Comparison of ENCODE assay signal across 8 cellular contexts in genomic region chr17:44014437-44015172, GRCh38. TPM values are rescaled to one million over a fixed set of nuclear protein-coding genes. Genes with fewer than 3 reads are reported as not detected.
A peak's percentile ranks its signal among the peaks of the same experiment; 100 is the strongest.
DNase-seq lines count a peak whose midpoint lies in the region; ATAC-seq and TF ChIP-seq lines count a peak whose summit lies in the region.

TSS of gene TMEM101 (minus strand) at chr17:44014963. CDS start at chr17:44014952, 11 bp downstream.

- peak within 1 kb of the TSS; percentile 100 for H3K27ac Mint-ChIP-seq in GM23338
- peak within 1 kb of the TSS; percentile 98 to 99 for H3K27ac Mint-ChIP-seq in stimulated activated naive CD8-positive, alpha-beta T cell treated with anti-CD3 and anti-CD28 coated beads, Interleukin-15, amount 100 ng/mL, for 72 hours

- ATAC-seq in GM23338 = peak; percentile 93
- peak; percentile 98 for ATAC-seq in stimulated activated naive CD8-positive, alpha-beta T cell treated with anti-CD3 and anti-CD28 coated beads, Interleukin-15, amount 100 ng/mL, for 72 hours

- DNase-seq in DMS79 treated with DMSO at 0.1 percent for 48 hours (lab: John Stamatoyannopoulos, UW) (peak; percentile 90), GM23338 (ENCODE audit: low spot score) (peak; percentile 98), MG63 (peak; percentile 93), SIG-M5 treated with dmso at 0.1 percent for 504 hours (lab: John Stamatoyannopoulos, UW; ENCODE audit: unreplicated experiment) (peak; percentile 96), activated gamma-delta T cell treated with Interleukin-2 at 50 U/mL for 16 hours (peak; percentile 86), foreskin fibroblast (peak; percentile 90 to 96)
- peak; percentile 85 to 91 for DNase-seq in stimulated activated naive CD8-positive, alpha-beta T cell treated with anti-CD3 and anti-CD28 coated beads, Interleukin-15, amount 100 ng/mL, for 72 hours

- no peak for TF ChIP-seq CTCF in GM23338 (conservative IDR thresholded peaks at IDR 0.05; ENCODE audit: low read depth in 2 of 2)
- no peak for TF ChIP-seq CTCF in foreskin fibroblast (IDR thresholded peaks at IDR 0.05; ENCODE audit: low read depth, low read length)
- TF ChIP-seq CTCF in neural cell (IDR thresholded peaks at IDR 0.05; ENCODE audit: poor library complexity, severe bottlenecking) = peak; percentile 28

- peak within 1 kb of the TSS; percentile 99 for H3K27ac ChIP-seq in GM23338 (ENCODE audit: low read depth)
- peak within 1 kb of the TSS; percentile 74 for H3K27ac ChIP-seq in neural cell (ENCODE audit: low read length)

- H3K27me3 ChIP-seq in GM23338 (ENCODE audit: insufficient read depth) (no peaks in the 10 kb centered on the region), MG63 (no peaks in the 10 kb centered on the region), neural cell (ENCODE audit: insufficient read depth, low read depth, low read length) (no peaks in the 10 kb centered on the region)

- peak within 1 kb of the TSS; percentile 82 for H3K9ac ChIP-seq in neural cell (ENCODE audit: low read length)

- H3K9me3 Mint-ChIP-seq in GM23338 = no peaks in the 10 kb centered on the region
- H3K9me3 Mint-ChIP-seq in stimulated activated naive CD8-positive, alpha-beta T cell treated with anti-CD3 and anti-CD28 coated beads, Interleukin-15, amount 100 ng/mL, for 72 hours = no peaks in the 10 kb centered on the region

- H3K36me3 ChIP-seq in GM23338 (ENCODE audit: insufficient read depth) = no peaks in the 10 kb centered on the region
- peaks cover 14% of the 10 kb centered on the region for H3K36me3 ChIP-seq in MG63
- H3K36me3 ChIP-seq in neural cell (ENCODE audit: insufficient read depth, low read length) = no peaks in the 10 kb centered on the region

- peaks cover 12% of the 10 kb centered on the region for H3K36me3 Mint-ChIP-seq in GM23338 (ENCODE audit: low read depth)

- H3K4me1 ChIP-seq in GM23338 (ENCODE audit: insufficient read depth) = peaks cover 5% of the 10 kb centered on the region

- H3F3A ChIP-seq in GM23338 (replicated peaks; ENCODE audit: low read depth) (peaks cover 12% of the 10 kb centered on the region; the same call in 1 of the 2 replicates), neural cell (ENCODE audit: insufficient read depth, low read length, poor library complexity, severe bottlenecking) (no peaks in the 10 kb centered on the region)

- H2AFZ ChIP-seq in GM23338 (peak within 1 kb of the TSS; percentile 93), neural cell (ENCODE audit: low read depth, low read length) (peak within 1 kb of the TSS; percentile 66)

- peak within 1 kb of the TSS; percentile 100 for H3K4me3 Mint-ChIP-seq in GM23338
- peak within 1 kb of the TSS; percentile 100 for H3K4me3 Mint-ChIP-seq in stimulated activated naive CD8-positive, alpha-beta T cell treated with anti-CD3 and anti-CD28 coated beads, Interleukin-15, amount 100 ng/mL, for 72 hours

- peak within 1 kb of the TSS; percentile 92 for H3K4me3 ChIP-seq in GM23338
- peak within 1 kb of the TSS; percentile 96 for H3K4me3 ChIP-seq in MG63
- peak within 1 kb of the TSS; percentile 82 to 98 for H3K4me3 ChIP-seq in foreskin fibroblast (ENCODE audit: low read depth in 1 of 2, low read length in 2 of 2)
- H3K4me3 ChIP-seq in neural cell (ENCODE audit: low read length) = peak within 1 kb of the TSS; percentile 77

- H4K20me1 ChIP-seq in GM23338 (replicated peaks; ENCODE audit: insufficient read depth) (peaks cover 2% of the 10 kb centered on the region; the same call in 1 of the 2 replicates), neural cell (ENCODE audit: insufficient read depth) (no peaks in the 10 kb centered on the region)

- H3K27me3 Mint-ChIP-seq in GM23338 (ENCODE audit: insufficient read depth, low read depth, poor library complexity) = peaks cover 14% of the 10 kb centered on the region
- no peaks in the 10 kb centered on the region for H3K27me3 Mint-ChIP-seq in stimulated activated naive CD8-positive, alpha-beta T cell treated with anti-CD3 and anti-CD28 coated beads, Interleukin-15, amount 100 ng/mL, for 72 hours

- H3K4me2 ChIP-seq in GM23338 (peak within 1 kb of the TSS; percentile 92), neural cell (ENCODE audit: low read length) (peak within 1 kb of the TSS; percentile 63)

- H3K4me1 Mint-ChIP-seq in GM23338 = peaks cover 7% of the 10 kb centered on the region; the same call in 2 of the 3 replicates
- H3K4me1 Mint-ChIP-seq in stimulated activated naive CD8-positive, alpha-beta T cell treated with anti-CD3 and anti-CD28 coated beads, Interleukin-15, amount 100 ng/mL, for 72 hours = peaks cover 21% of the 10 kb centered on the region

- H3K9me3 ChIP-seq in MG63 = no peaks in the 10 kb centered on the region
- no peaks in the 10 kb centered on the region for H3K9me3 ChIP-seq in neural cell (ENCODE audit: low read length)

- H3K79me2 ChIP-seq in GM23338 (replicated peaks; ENCODE audit: insufficient read depth) (0 out of 2 replicates have a peak, but pooled peaks cover 4% of the 10 kb centered on the region), neural cell (replicated peaks; ENCODE audit: insufficient read depth, low read length) (no peaks in the 10 kb centered on the region)

- H3K9me2 ChIP-seq in GM23338 (ENCODE audit: insufficient read depth) = no peaks in the 10 kb centered on the region
- H3K9me2 ChIP-seq in neural cell (ENCODE audit: insufficient read depth, low read length) = no peaks in the 10 kb centered on the region

- no peak for TF ChIP-seq RAD21 in neural cell (conservative IDR thresholded peaks at IDR 0.05)

- peak; percentile 63 for TF ChIP-seq EP300 in neural cell (conservative IDR thresholded peaks at IDR 0.05; ENCODE audit: poor library complexity, severe bottlenecking)

TF ChIP-seq in GM23338, 12 proteins besides CTCF, POLR2A, EP300 and RAD21 (continues in another document):
- TF ChIP-seq ETS1 (IDR thresholded peaks at IDR 0.05) (peak; percentile 98), ZNF114 (CRISPR knock-in tag; IDR thresholded peaks at IDR 0.05) (0 out of 2 replicates have a peak, but pooled peaks have one; percentile 41)

TF ChIP-seq in neural cell, 6 proteins besides CTCF, POLR2A, EP300 and RAD21:
- TF ChIP-seq SMC3 (conservative IDR thresholded peaks at IDR 0.05; ENCODE audit: poor library complexity) (peak; percentile 43), REST (IDR thresholded peaks at IDR 0.05; ENCODE audit: borderline replicate concordance) (peak; percentile 78), TAF1 (IDR thresholded peaks at IDR 0.05; ENCODE audit: low read depth) (peak; percentile 79), MXI1 (conservative IDR thresholded peaks at IDR 0.05; ENCODE audit: poor library complexity, severe bottlenecking) (peak; percentile 87), POLR2AphosphoS5 (IDR thresholded peaks at IDR 0.05) (peak; percentile 92), EZH2 (IDR thresholded peaks at IDR 0.05; ENCODE audit: borderline replicate concordance, insufficient read depth, low read length, poor library complexity, severe bottlenecking) (no peak)

RNA-seq across cellular contexts. Expression of gene TMEM101, which starts in this region (rescaled TPM):
- 31.6 and 38.4 TPM in 2 replicates for total RNA-seq in GM23338 (2014; rRNA removed; shearing (Covaris generic))
- 15.9 and 19.7 TPM in 2 replicates for polyA plus RNA-seq in GM23338 (2016; fragmentation: Nextera tagmentation; extraction: Ambion mirVana)
- total RNA-seq in MG63 (2014; rRNA removed; shearing (Covaris generic); ENCODE audit: low replicate concordance) = 33.2 and 56.8 TPM in 2 replicates
- 59.3 and 62.9 TPM in 2 replicates for polyA plus RNA-seq in neural cell
- polyA minus RNA-seq in neural cell = 33.5 and 38.7 TPM in 2 replicates

Comparison
In these comparisons a context has a peak if more than half of its experiments do, and no peak if none do; other contexts are left out.
1. Peak in every context shown above with its lines: DNase-seq, ATAC-seq, H3K4me3 ChIP-seq and H3K27ac ChIP-seq.